ENCODE assay signal across 2 cellular contexts in genomic region chr13:31409678-31410356, GRCh38.
TF ChIP-seq lines count a peak whose summit lies in the region.

No MANE protein-coding gene starts in this region.

TF ChIP-seq in HCT116, 20 proteins besides CTCF, POLR2A, EP300 and RAD21:
- TF ChIP-seq REST (IDR thresholded peaks at IDR 0.05; ENCODE audit: low read depth) (no peak), ZBTB33 (IDR thresholded peaks at IDR 0.05; ENCODE audit: extremely low read depth, insufficient replicate concordance, low read length) (no peak), ATF3 (IDR thresholded peaks at IDR 0.05) (no peak), CBX3 (IDR thresholded peaks at IDR 0.05; ENCODE audit: low read depth) (no peak), EZH2 (IDR thresholded peaks at IDR 0.05) (no peak), TCF7L2 (IDR thresholded peaks at IDR 0.05; ENCODE audit: borderline replicate concordance, extremely low read depth, insufficient read depth, insufficient read length) (no peak), SRF (IDR thresholded peaks at IDR 0.05; ENCODE audit: low read depth) (no peak), EGR1 (IDR thresholded peaks at IDR 0.05; ENCODE audit: low read depth) (no peak), SP1 (IDR thresholded peaks at IDR 0.05; ENCODE audit: low read depth) (no peak), MAX (IDR thresholded peaks at IDR 0.05) (no peak)

TF ChIP-seq in WTC11, 78 proteins besides CTCF, POLR2A, EP300 and RAD21 (continued from another document):
- no peak for TF ChIP-seq ZSCAN18 (CRISPR knock-in tag; IDR thresholded peaks at IDR 0.05)
- no peak for TF ChIP-seq ETV6 (CRISPR knock-in tag; IDR thresholded peaks at IDR 0.05)
- TF ChIP-seq SOX15 (CRISPR knock-in tag; IDR thresholded peaks at IDR 0.05): no peak
- no peak for TF ChIP-seq FOXK1 (CRISPR knock-in tag; IDR thresholded peaks at IDR 0.05)
